ENCODE assay signal across 8 cellular contexts in genomic region chr12:72141381-72141780, GRCh38.
DNase-seq lines count a peak whose midpoint lies in the region; ATAC-seq and TF ChIP-seq lines count a peak whose summit lies in the region.

No MANE protein-coding gene starts in this region.

- H3K9ac ChIP-seq in mammary epithelial cell (ENCODE audit: insufficient read depth, low read length): no peak overlapping the region

- H4K20me1 ChIP-seq in mammary epithelial cell (ENCODE audit: insufficient read depth, low read length): no peaks in the 10 kb centered on the region

- no peaks in the 10 kb centered on the region for H3K79me2 ChIP-seq in mammary epithelial cell (ENCODE audit: insufficient read depth, low read length)

- no peaks in the 10 kb centered on the region for H3K9me3 ChIP-seq in mammary epithelial cell (replicated peaks; ENCODE audit: insufficient read depth, low read length)
- H3K9me3 ChIP-seq in gastroesophageal sphincter: peaks cover 0 to 4% (median 0%) of the 10 kb centered on the region in 3 donors
- H3K9me3 ChIP-seq in uterus: no peaks in the 10 kb centered on the region

- no peak overlapping the region for H3K4me3 ChIP-seq in GM12875 (ENCODE audit: low read depth, low read length)
- H3K4me3 ChIP-seq in mammary epithelial cell (replicated peaks in 1 of 3; ENCODE audit: insufficient read depth in 1 of 3, low read depth in 2 of 3, low read length in 3 of 3): no peak overlapping the region
- H3K4me3 ChIP-seq in gastroesophageal sphincter: no peak overlapping the region
- no peak overlapping the region for H3K4me3 ChIP-seq in uterus

- no peaks in the 10 kb centered on the region for H3K36me3 ChIP-seq in mammary epithelial cell (ENCODE audit: insufficient read depth, low read length)
- no peaks in the 10 kb centered on the region for H3K36me3 ChIP-seq in gastroesophageal sphincter
- no peaks in the 10 kb centered on the region for H3K36me3 ChIP-seq in uterus

- H2AFZ ChIP-seq in mammary epithelial cell (ENCODE audit: low read depth, low read length): no peak overlapping the region

- H3K4me1 ChIP-seq in mammary epithelial cell (ENCODE audit: insufficient read depth, low read length): no peaks in the 10 kb centered on the region
- H3K4me1 ChIP-seq in gastroesophageal sphincter: no peaks in the 10 kb centered on the region
- no peaks in the 10 kb centered on the region for H3K4me1 ChIP-seq in uterus

- no peak for TF ChIP-seq EP300 in gastroesophageal sphincter (IDR thresholded peaks at IDR 0.05)

- dilution Hi-C loops in mammary epithelial cell (cut with HindIII; ENCODE audit: low sequenced_read_pairs): no loop called here

- CTCF ChIA-PET in mammary epithelial cell (lab: Charles Lee; ENCODE audit: low non-redundant PET): interaction anchor here (0.6 kb wide), 1 partner anchor 131 kb away, joined by 3 read pairs; no protein-coding TSS in a partner anchor

- 41% methylated on average over 2 of the region's 2 CpGs for WGBS in mammary epithelial cell (ENCODE audit: low coverage, missing lambda C conversion rate)
- WGBS in gastroesophageal sphincter (ENCODE audit: low coverage in 1 of 2), 2 donors: 53 to 56% methylated on average over 2 of the region's 2 CpGs

- H3K27ac ChIP-seq in mammary epithelial cell (ENCODE audit: insufficient read depth, low read depth, low read length): no peak overlapping the region
- H3K27ac ChIP-seq in gastroesophageal sphincter: no peak overlapping the region
- no peak overlapping the region for H3K27ac ChIP-seq in uterus

- TF ChIP-seq POLR2A in gastroesophageal sphincter (IDR thresholded peaks at IDR 0.05): no peak
- TF ChIP-seq POLR2A in uterus (IDR thresholded peaks at IDR 0.05): no peak

- no peak overlapping the region for H3K4me2 ChIP-seq in mammary epithelial cell (ENCODE audit: insufficient read depth, low read depth, low read length)

- peak; percentile 24 for DNase-seq in mammary epithelial cell
- DNase-seq in uterus: no peak
- no peak for DNase-seq in GOT3 (lab: John Stamatoyannopoulos, UW)
- no peak for DNase-seq in NCI-H446 treated with DMSO at 0.1 percent for 48 hours (lab: John Stamatoyannopoulos, UW)

- H3K27me3 ChIP-seq in mammary epithelial cell (ENCODE audit: insufficient read depth, low read length) (no peaks in the 10 kb centered on the region), gastroesophageal sphincter (no peaks in the 10 kb centered on the region), uterus (no peaks in the 10 kb centered on the region)

- TF ChIP-seq CTCF in GM12875 (IDR thresholded peaks at IDR 0.05; ENCODE audit: borderline replicate concordance, insufficient read depth, low read depth, low read length) (peak; percentile 27; the same call in 1 of the 2 replicates), mammary epithelial cell (conservative IDR thresholded peaks at IDR 0.05 in 1 of 2, IDR thresholded peaks at IDR 0.05 in 1 of 2; ENCODE audit: extremely low read depth in 1 of 2, insufficient read depth in 1 of 2, low read depth in 1 of 2, low read length in 2 of 2) (peak; percentile 20 to 27), gastroesophageal sphincter (IDR thresholded peaks at IDR 0.05) (no peak), uterus (IDR thresholded peaks at IDR 0.05) (no peak)

- ATAC-seq in GM21529 (IDR thresholded peaks at IDR 0.05; ENCODE audit: unreplicated experiment): peak; percentile 98
- peak; percentile 98 for ATAC-seq in HG03575 (IDR thresholded peaks at IDR 0.05; ENCODE audit: extremely low read depth, insufficient number of reproducible peaks, low FRiP score, unreplicated experiment)
- no peak for ATAC-seq in gastroesophageal sphincter

- BruUV-seq in mammary epithelial cell (replicated peaks; lab: Mats Ljungman, UMichigan): no TSS peak

- in situ Hi-C loops in mammary epithelial cell (cut with MboI; ENCODE audit: low sequenced_read_pairs in 2 of 2): no loop called here

- intact Hi-C loops in mammary epithelial cell (cut with micrococcal nuclease): no loop called here
- intact Hi-C loops in uterus (cut with DNase I; ENCODE audit: low total_unique reads): no loop called here

Comparison
In these comparisons a context has a peak if more than half of its experiments do, and no peak if none do; other contexts are left out.
1. CTCF ChIP-seq: peak in GM12875 (single experiment) and mammary epithelial cell (2 of 2); none in gastroesophageal sphincter (0 of 4) and uterus (0 of 4).